20 cellular contexts compared by ENCODE assay signal in the genomic region with DNA sequence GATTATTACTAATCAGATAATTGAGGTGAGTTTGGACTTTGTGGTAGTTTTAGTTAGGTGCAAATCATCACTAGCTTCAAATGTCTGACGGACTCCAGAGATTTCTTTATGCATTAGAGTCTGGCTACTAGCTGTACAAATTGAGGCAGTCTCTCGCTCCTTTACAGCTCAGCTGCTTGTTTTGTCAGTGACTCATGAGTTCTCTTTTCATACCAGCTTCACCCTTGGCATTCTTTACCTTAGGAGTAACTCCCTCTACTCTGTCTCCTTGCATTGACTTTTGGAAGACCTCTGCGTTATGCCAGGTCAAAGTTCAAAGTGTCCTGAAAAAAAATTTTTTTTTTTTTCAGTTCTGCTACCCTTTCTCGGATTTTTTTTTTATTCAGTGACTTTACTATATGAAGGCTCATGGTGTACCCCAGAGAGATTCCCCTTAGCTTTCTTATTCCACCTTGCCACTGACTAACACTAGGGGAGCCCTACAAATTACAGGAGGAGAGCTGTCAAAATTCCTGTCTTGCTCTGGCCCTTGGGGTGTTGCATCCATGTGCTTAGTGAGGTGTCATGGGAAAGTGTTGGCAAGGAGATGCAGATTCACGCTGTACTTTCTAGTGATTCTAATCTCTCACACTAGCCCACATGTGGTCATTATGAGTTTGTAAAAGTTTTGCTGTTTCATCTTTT.
A peak's percentile ranks its signal among the peaks of the same experiment; 100 is the strongest.
DNase-seq lines count a peak whose midpoint lies in the region; ATAC-seq, FAIRE-seq and TF ChIP-seq lines count a peak whose summit lies in the region.
"Had no signal": no experiment of that assay in that cellular context is flagged by ENCODE, and none has a peak within 500 bp of the region (broad histone marks: within the 10 kb centered on the region; RNA-seq: fewer than 3 reads in every experiment).

No MANE protein-coding gene starts in this region.

- TF ChIP-seq CTCF in H1 (IDR thresholded peaks at IDR 0.05; ENCODE audit: control extremely low read depth in 1 of 3, insufficient read depth in 1 of 3, low read depth in 1 of 3, low read length in 3 of 3) (peak in 2 of 3 experiments; percentile 19 to 41; a peak in 2 of 4 replicates), keratinocyte (optimal IDR thresholded peaks at IDR 0.05 in 1 of 3, IDR thresholded peaks at IDR 0.05 in 1 of 3, conservative IDR thresholded peaks at IDR 0.05 in 1 of 3; ENCODE audit: extremely low read depth in 1 of 3, insufficient read depth in 2 of 3, low read length in 3 of 3) (peak; percentile 19 to 31 (median 23)), ascending aorta (IDR thresholded peaks at IDR 0.05) (no peak), uterus (IDR thresholded peaks at IDR 0.05) (no peak)

- H3K79me2 ChIP-seq in ACC112 (ENCODE audit: control insufficient read depth, insufficient read depth, low read length, unreplicated experiment) (no peaks in the 10 kb centered on the region), H1 (ENCODE audit: control insufficient read depth in 1 of 2, insufficient read depth in 2 of 2, low read length in 2 of 2) (no peaks in the 10 kb centered on the region), keratinocyte (ENCODE audit: control insufficient read depth, insufficient read depth, low read length) (no peaks in the 10 kb centered on the region)

- H4K8ac ChIP-seq in H1 (ENCODE audit: extremely low read depth, insufficient read depth, low read length): no peak overlapping the region

- no peak overlapping the region for H3K14ac ChIP-seq in H1 (ENCODE audit: insufficient read length)

- H2BK5ac ChIP-seq in H1 (ENCODE audit: low read depth, low read length): no peak overlapping the region

- no peak overlapping the region for H3K18ac ChIP-seq in H1 (ENCODE audit: extremely low read depth, low read length)

- H3K27ac ChIP-seq in ACC112 (ENCODE audit: low read depth, low read length) (no peak overlapping the region), H1 (ENCODE audit: low read depth, low read length) (no peak overlapping the region), keratinocyte (ENCODE audit: control insufficient read depth, insufficient read depth, low read length) (no peak overlapping the region), ascending aorta (no peak overlapping the region), uterus (no peak overlapping the region)
- H3K27ac ChIP-seq: body of pancreas, heart right ventricle, HL-60, KMS-11, WERI-Rb-1 had no signal

- H3K4ac ChIP-seq in H1 (replicated peaks; ENCODE audit: insufficient read length, low read depth, low read length): no peak overlapping the region

- no peak overlapping the region for H2BK15ac ChIP-seq in H1 (ENCODE audit: low read length)

- intact Hi-C loops in ascending aorta (cut with DNase I): no loop called here
- intact Hi-C loops in uterus (cut with DNase I; ENCODE audit: low total_unique reads): no loop called here

- no peak overlapping the region for H2BK20ac ChIP-seq in H1 (ENCODE audit: low read length)

- H4K5ac ChIP-seq in H1 (ENCODE audit: insufficient read length, low read depth, low read length): no peak overlapping the region

- H3K9me3 ChIP-seq in H1 (ENCODE audit: insufficient read depth in 2 of 2, low read depth in 1 of 2, low read length in 1 of 2) (no peaks in the 10 kb centered on the region), keratinocyte (ENCODE audit: control insufficient read depth, low read depth, low read length) (no peaks in the 10 kb centered on the region), ascending aorta (no peaks in the 10 kb centered on the region), uterus (no peaks in the 10 kb centered on the region)
- H3K9me3 ChIP-seq: body of pancreas had no signal

- H3K23me2 ChIP-seq in H1 (ENCODE audit: low read depth, low read length): no peaks in the 10 kb centered on the region

- H3K56ac ChIP-seq in H1 (replicated peaks; ENCODE audit: insufficient read length, low read depth, low read length): no peak overlapping the region

- H3K4me3 ChIP-seq in ACC112 (ENCODE audit: low read depth, low read length): no peak overlapping the region
- H3K4me3 ChIP-seq in H1 (ENCODE audit: extremely low read depth in 1 of 4, insufficient read depth in 2 of 4, low read depth in 3 of 4, low read length in 4 of 4): no peak overlapping the region
- H3K4me3 ChIP-seq in keratinocyte (ENCODE audit: control insufficient read depth in 2 of 3, extremely low read depth in 1 of 3, insufficient read depth in 2 of 3, low read depth in 1 of 3, low read length in 3 of 3): no peak overlapping the region
- no peak overlapping the region for H3K4me3 ChIP-seq in ascending aorta
- no peak overlapping the region for H3K4me3 ChIP-seq in uterus
- H3K4me3 ChIP-seq: body of pancreas, GM12878, heart right ventricle had no signal

- TF ChIP-seq RAD21 in H1 (IDR thresholded peaks at IDR 0.05 in 1 of 2, conservative IDR thresholded peaks at IDR 0.05 in 1 of 2; ENCODE audit: low read depth in 2 of 2, low read length in 2 of 2): peak; percentile 29 to 39; a peak in 3 of 4 replicates

- dilution Hi-C loops in keratinocyte (cut with MboI; ENCODE audit: extremely low pct_ligation_motif_present, low sequenced_read_pairs): no loop called here

- H3K9me1 ChIP-seq in keratinocyte (ENCODE audit: control insufficient read depth, extremely low read depth, insufficient read depth, low read length): no peaks in the 10 kb centered on the region

- H3K9ac ChIP-seq in H1 (replicated peaks in 1 of 4; ENCODE audit: extremely low read depth in 1 of 4, low read depth in 3 of 4, low read length in 3 of 4) (no peak overlapping the region), keratinocyte (ENCODE audit: control insufficient read depth, extremely low read depth, insufficient read depth, low read length) (no peak overlapping the region)
- H3K9ac ChIP-seq: KMS-11 had no signal

- H2AFZ ChIP-seq in ACC112 (ENCODE audit: low read length, unreplicated experiment) (peak overlapping the region; percentile 18), H1 (ENCODE audit: low read length) (no peak overlapping the region), keratinocyte (ENCODE audit: control insufficient read depth, low read length) (no peak overlapping the region)

- no peak for TF ChIP-seq POLR2A in H1 (IDR thresholded peaks at IDR 0.05; ENCODE audit: control extremely low read depth in 1 of 2, low read depth in 2 of 2, low read length in 2 of 2)
- TF ChIP-seq POLR2A in uterus (IDR thresholded peaks at IDR 0.05): no peak

- DNase-seq in NCI-H226 (peak; percentile 73), H1 (ENCODE audit: low read depth in 1 of 2, low spot score in 2 of 2) (no peak), keratinocyte (ENCODE audit: low read depth, low spot score) (peak; percentile 17), ascending aorta (ENCODE audit: low spot score in 2 of 2) (no peak), uterus (no peak), NK-92 (lab: John Stamatoyannopoulos, UW; ENCODE audit: unreplicated experiment) (no peak)
- DNase-seq: activated effector memory CD4-positive, alpha-beta T cell treated with Interleukin-2 at 50 U/mL for 16 hours; body of pancreas; CD4-positive, alpha-beta memory T cell; heart right ventricle; HFFc6; NCI-H524 treated with DMSO at 0.1 percent for 48 hours; OCI-M1; substantia nigra; WERI-Rb-1 had no signal

- H3K4me2 ChIP-seq in H1 (ENCODE audit: insufficient read depth in 1 of 2, low read depth in 2 of 2, low read length in 2 of 2): no peak overlapping the region
- H3K4me2 ChIP-seq in keratinocyte (ENCODE audit: control insufficient read depth, extremely low read depth, insufficient read depth, low read depth, low read length): no peak overlapping the region
- H3K4me2 ChIP-seq: KMS-11 had no signal

- ATAC-seq in GM18511 (IDR thresholded peaks at IDR 0.05; ENCODE audit: unreplicated experiment): no peak
- ATAC-seq: body of pancreas, GM12878, heart right ventricle had no signal

- no peak overlapping the region for H2BK120ac ChIP-seq in H1 (replicated peaks; ENCODE audit: low read depth, low read length)

- POLR2A ChIA-PET in H1 (lab: Charles Lee; ENCODE audit: partially characterized antibody): no interaction called here

- no peaks in the 10 kb centered on the region for H4K20me1 ChIP-seq in H1 (replicated peaks in 1 of 2; ENCODE audit: control insufficient read depth in 1 of 2, insufficient read depth in 2 of 2, low read length in 2 of 2)
- no peaks in the 10 kb centered on the region for H4K20me1 ChIP-seq in keratinocyte (ENCODE audit: control insufficient read depth, extremely low read depth, insufficient read depth, low read length)

- CTCF ChIA-PET in H1 (lab: Charles Lee; ENCODE audit: partially characterized antibody): interaction anchor here (0.6 to 1.2 kb wide), 10 partner anchors 8 to 1093 kb away, joined by 3 to 4 read pairs (median 4); no protein-coding TSS in a partner anchor

- no peak overlapping the region for H4K91ac ChIP-seq in H1 (replicated peaks; ENCODE audit: insufficient read length, low read length)

- peaks cover 19% of the 10 kb centered on the region for H3K4me1 ChIP-seq in ACC112 (ENCODE audit: control insufficient read depth, insufficient read depth, low read length, unreplicated experiment)
- no peaks in the 10 kb centered on the region for H3K4me1 ChIP-seq in H1 (replicated peaks in 1 of 4; ENCODE audit: control insufficient read depth in 3 of 4, insufficient read depth in 4 of 4, low read length in 3 of 4)
- peaks cover 7% of the 10 kb centered on the region for H3K4me1 ChIP-seq in keratinocyte (ENCODE audit: control insufficient read depth, extremely low read depth, insufficient read depth, low read length)
- H3K4me1 ChIP-seq in ascending aorta: peaks cover 0 to 5% of the 10 kb centered on the region in 2 donors
- H3K4me1 ChIP-seq in uterus: no peaks in the 10 kb centered on the region
- H3K4me1 ChIP-seq: body of pancreas, heart right ventricle had no signal

- FAIRE-seq in H1 (lab: Jason Lieb, UNC): no peak
- peak; percentile 88 for FAIRE-seq in keratinocyte (lab: Jason Lieb, UNC)
- FAIRE-seq: GM12878 had no signal

- H2BK12ac ChIP-seq in H1 (ENCODE audit: low read depth, low read length): no peak overlapping the region

- no peaks in the 10 kb centered on the region for H3K27me3 ChIP-seq in ACC112 (ENCODE audit: insufficient read depth, low read length)
- H3K27me3 ChIP-seq in H1 (replicated peaks in 1 of 4; ENCODE audit: control insufficient read depth in 3 of 4, extremely low read depth in 1 of 4, insufficient read depth in 3 of 4, low read length in 3 of 4): no peaks in the 10 kb centered on the region
- no peaks in the 10 kb centered on the region for H3K27me3 ChIP-seq in keratinocyte (ENCODE audit: control insufficient read depth, extremely low read depth, insufficient read depth, low read length)
- H3K27me3 ChIP-seq in ascending aorta: no peaks in the 10 kb centered on the region
- no peaks in the 10 kb centered on the region for H3K27me3 ChIP-seq in uterus
- H3K27me3 ChIP-seq: body of pancreas, heart right ventricle had no signal

- H3K79me1 ChIP-seq in H1 (ENCODE audit: low read depth, low read length): no peaks in the 10 kb centered on the region

- 94% methylated on average over 5 of the region's 5 CpGs; no CpG with 5 or more reads in 1 of the 2 experiments for WGBS in H1 (ENCODE audit: extremely low coverage in 1 of 2, insufficient coverage in 1 of 2, insufficient read length in 1 of 2, insufficient replicate concordance in 2 of 2, low coverage in 1 of 2, low lambda C conversion rate in 2 of 2, missing lambda C conversion rate in 1 of 2), 2 experiments

- no peak overlapping the region for H3K23ac ChIP-seq in H1 (ENCODE audit: insufficient read length)

- no peak overlapping the region for H2AK5ac ChIP-seq in H1 (ENCODE audit: low read depth, low read length)

- TF ChIP-seq EP300 in H1 (IDR thresholded peaks at IDR 0.05; ENCODE audit: borderline replicate concordance in 1 of 2, low read depth in 2 of 2, low read length in 2 of 2): no peak

- H3K36me3 ChIP-seq in ACC112 (ENCODE audit: insufficient read depth, low read length) (no peaks in the 10 kb centered on the region), H1 (ENCODE audit: control insufficient read depth in 2 of 4, insufficient read depth in 4 of 4, low read length in 3 of 4) (no peaks in the 10 kb centered on the region), keratinocyte (ENCODE audit: control insufficient read depth in 2 of 2, extremely low read depth in 1 of 2, insufficient read depth in 2 of 2, low read length in 2 of 2) (no peaks in the 10 kb centered on the region), ascending aorta (no peaks in the 10 kb centered on the region), uterus (no peaks in the 10 kb centered on the region)
- H3K36me3 ChIP-seq: heart right ventricle, WERI-Rb-1 had no signal

Comparison
In these comparisons a context has a peak if more than half of its experiments do, and no peak if none do; other contexts are left out.
1. DNase-seq: peak in NCI-H226 (single experiment) and keratinocyte (single experiment); none in H1 (0 of 2), ascending aorta (0 of 2), uterus (0 of 2) and NK-92 (single experiment).
2. CTCF ChIP-seq: peak in H1 (2 of 3) and keratinocyte (3 of 3); none in ascending aorta (0 of 3) and uterus (0 of 4).